In genomic region chr6:122202576-122203137, GRCh38 we compare ENCODE assay signal across 27 cellular contexts.
DNase-seq lines count a peak whose midpoint lies in the region; ATAC-seq and TF ChIP-seq lines count a peak whose summit lies in the region.
"Had no signal": no experiment of that assay in that cellular context is flagged by ENCODE, and none has a peak within 500 bp of the region (broad histone marks: within the 10 kb centered on the region; RNA-seq: fewer than 3 reads in every experiment).

No MANE protein-coding gene starts in this region.

- no TSS peak for BruUV-seq in A673 (replicated peaks; lab: Mats Ljungman, UMichigan)

- H3K9me3 ChIP-seq in A673 (ENCODE audit: low read depth, low read length, poor library complexity, severe bottlenecking): no peaks in the 10 kb centered on the region
- H3K9me3 ChIP-seq: gastroesophageal sphincter, MG63, ovary, suprapubic skin had no signal

- intact Hi-C loops in A673 (cut with micrococcal nuclease; ENCODE audit: unreplicated experiment): no loop called here

- H3K4me3 ChIP-seq in A673 (ENCODE audit: low read depth, low read length, poor library complexity, severe bottlenecking): no peak overlapping the region
- H3K4me3 ChIP-seq: gastroesophageal sphincter, MG63, ovary, suprapubic skin had no signal

- H3K27me3 ChIP-seq in A673 (replicated peaks; ENCODE audit: insufficient read depth, low read depth, low read length, poor library complexity): no peaks in the 10 kb centered on the region
- H3K27me3 ChIP-seq: gastroesophageal sphincter, MG63, ovary, suprapubic skin had no signal

- H3K27ac ChIP-seq in A673 (ENCODE audit: low read depth, low read length, poor library complexity, severe bottlenecking): no peak overlapping the region
- H3K27ac ChIP-seq: gastroesophageal sphincter, ovary, suprapubic skin had no signal

- no peaks in the 10 kb centered on the region for H3K36me3 ChIP-seq in A673 (ENCODE audit: insufficient read depth, low read length, poor library complexity, severe bottlenecking)
- H3K36me3 ChIP-seq: gastroesophageal sphincter, MG63, ovary, suprapubic skin had no signal

- POLR2A ChIA-PET in A673 (lab: Charles Lee; ENCODE audit: low non-redundant PET): no interaction called here

- CTCF ChIA-PET in A673 (lab: Charles Lee): no interaction called here

- DNase-seq in A673 (ENCODE audit: low spot score): no peak
- DNase-seq in HCEC 1CT: peak; percentile 31
- peak; percentile 3 for DNase-seq in RPMI7951 (ENCODE audit: low read depth)
- peak; percentile 15 for DNase-seq in iPS-NIHi7 (ENCODE audit: extremely low spot score)
- DNase-seq in nucleus accumbens (lab: John Stamatoyannopoulos, UW): no peak
- no peak for DNase-seq in cortex of kidney (lab: John Stamatoyannopoulos, UW)
- DNase-seq: activated CD4-positive, alpha-beta T cell treated with anti-CD3 and anti-CD28 coated beads for 36 hours; activated CD8-positive, alpha-beta T cell treated with anti-CD3 and anti-CD28 coated beads, Interleukin-2, amount 10 ng/mL, durations not matched to agents 7 days and 5 days; amygdala; CD8-positive, alpha-beta T cell; DMS 273 treated with DMSO at 0.1 percent for 48 hours; HFFc6; immature natural killer cell; KBM-7; left colon; MG63; NCI-H1105; NCI-H187 treated with DMSO at 0.1 percent for 48 hours; NCI-H524 treated with DMSO at 0.1 percent for 48 hours; ovary; small intestine; stimulated activated naive CD4-positive, alpha-beta T cell had no signal

- H3K4me1 ChIP-seq in A673 (ENCODE audit: insufficient read depth, low read length, poor library complexity, severe bottlenecking): no peaks in the 10 kb centered on the region
- H3K4me1 ChIP-seq: suprapubic skin had no signal

- no peak for ATAC-seq in HG02938 (IDR thresholded peaks at IDR 0.05; ENCODE audit: unreplicated experiment)
- ATAC-seq in GM21529 (IDR thresholded peaks at IDR 0.05; ENCODE audit: unreplicated experiment): no peak
- ATAC-seq: activated CD4-positive, alpha-beta T cell treated with anti-CD3 and anti-CD28 coated beads for 36 hours; activated CD8-positive, alpha-beta T cell treated with anti-CD3 and anti-CD28 coated beads, Interleukin-2, amount 10 ng/mL, durations not matched to agents 7 days and 5 days; CD8-positive, alpha-beta T cell; gastroesophageal sphincter; left colon; Right ventricle myocardium inferior had no signal

- 0 out of 2 replicates have a peak, but pooled peaks have one; percentile 9 for TF ChIP-seq CTCF in A673 (conservative IDR thresholded peaks at IDR 0.05; ENCODE audit: low read depth, low read length)

Comparison
In these comparisons a context has a peak if more than half of its experiments do, and no peak if none do; other contexts are left out.
1. DNase-seq: peak in HCEC 1CT (single experiment), RPMI7951 (single experiment) and iPS-NIHi7 (single experiment); none in A673 (single experiment), nucleus accumbens (0 of 56) and cortex of kidney (single experiment).